Comparison of ENCODE assay signal across 1 cellular context in genomic region chr19:43474986-43475705, GRCh38.
TF ChIP-seq lines count a peak whose summit lies in the region.

No MANE protein-coding gene starts in this region.

TF ChIP-seq in HepG2, 621 proteins besides CTCF, POLR2A, EP300 and RAD21:
- TF ChIP-seq AGO2 (optimal IDR thresholded peaks at IDR 0.05; ENCODE audit: low read depth, low read length) (peak; percentile 64), BCL6 (CRISPR knock-in tag; IDR thresholded peaks at IDR 0.05) (no peak), STAG1 (CRISPR knock-in tag; IDR thresholded peaks at IDR 0.05) (no peak)
- TF ChIP-seq, protein P1, sequence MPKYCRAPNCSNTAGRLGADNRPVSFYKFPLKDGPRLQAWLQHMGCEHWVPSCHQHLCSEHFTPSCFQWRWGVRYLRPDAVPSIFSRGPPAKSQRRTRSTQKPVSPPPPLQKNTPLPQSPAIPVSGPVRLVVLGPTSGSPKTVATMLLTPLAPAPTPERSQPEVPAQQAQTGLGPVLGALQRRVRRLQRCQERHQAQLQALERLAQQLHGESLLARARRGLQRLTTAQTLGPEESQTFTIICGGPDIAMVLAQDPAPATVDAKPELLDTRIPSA (CRISPR knock-in tag; IDR thresholded peaks at IDR 0.05; ENCODE audit: borderline replicate concordance) = no peak
- TF ChIP-seq, protein P2, sequence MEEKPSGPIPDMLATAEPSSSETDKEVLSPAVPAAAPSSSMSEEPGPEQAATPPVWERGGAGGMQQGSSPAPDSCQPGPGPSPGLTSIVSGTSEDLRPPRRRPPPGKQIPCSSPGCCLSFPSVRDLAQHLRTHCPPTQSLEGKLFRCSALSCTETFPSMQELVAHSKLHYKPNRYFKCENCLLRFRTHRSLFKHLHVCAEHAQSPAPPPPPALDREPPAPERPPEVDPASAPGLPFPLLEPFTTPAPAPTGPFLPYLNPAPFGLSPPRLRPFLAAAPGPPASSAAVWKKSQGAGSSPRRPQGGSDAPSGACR (CRISPR knock-in tag; IDR thresholded peaks at IDR 0.05) = no peak
